Comparison of ENCODE assay signal across 8 cellular contexts in genomic region chr6:163711615-163712568, GRCh38.
DNase-seq lines count a peak whose midpoint lies in the region; ATAC-seq and TF ChIP-seq lines count a peak whose summit lies in the region.

No MANE protein-coding gene starts in this region.

- H3K9me3 ChIP-seq in MG63: no peaks in the 10 kb centered on the region

- no peaks in the 10 kb centered on the region for H3K36me3 Mint-ChIP-seq in dendritic cell treated with granulocyte-macrophage colony-stimulating factor and Interleukin-4, amounts not matched to agents 40 ng/mL and 50 ng/mL, for 4 days (ENCODE audit: low read depth)
- no peaks in the 10 kb centered on the region for H3K36me3 Mint-ChIP-seq in natural killer cell
- H3K36me3 Mint-ChIP-seq in activated CD4-positive, alpha-beta memory T cell treated with anti-CD3 and anti-CD28 coated beads, Interleukin-2, amount 10 ng/mL, durations not matched to agents 7 days and 5 days (ENCODE audit: low read depth): no peaks in the 10 kb centered on the region

- POLR2A ChIA-PET in activated CD4-positive, alpha-beta memory T cell treated with anti-CD3 and anti-CD28 coated beads, Interleukin-2, amount 10 ng/mL, durations not matched to agents 7 days and 5 days (lab: Charles Lee): no interaction called here

- no peaks in the 10 kb centered on the region for H3K36me3 ChIP-seq in MG63

- intact Hi-C loops in dendritic cell treated with granulocyte-macrophage colony-stimulating factor and Interleukin-4, amounts not matched to agents 40 ng/mL and 50 ng/mL, for 4 days (cut with micrococcal nuclease): loop anchor here (5.0 kb wide), 2 partner anchors 40 to 45 kb away; no protein-coding TSS in a partner anchor
- intact Hi-C loops in natural killer cell (cut with micrococcal nuclease): no loop called here

- H3K27me3 Mint-ChIP-seq in dendritic cell treated with granulocyte-macrophage colony-stimulating factor and Interleukin-4, amounts not matched to agents 40 ng/mL and 50 ng/mL, for 4 days: no peaks in the 10 kb centered on the region
- H3K27me3 Mint-ChIP-seq in natural killer cell (ENCODE audit: low read depth in 2 of 2): no peaks in the 10 kb centered on the region
- H3K27me3 Mint-ChIP-seq in activated CD4-positive, alpha-beta memory T cell treated with anti-CD3 and anti-CD28 coated beads, Interleukin-2, amount 10 ng/mL, durations not matched to agents 7 days and 5 days: peaks cover 2% of the 10 kb centered on the region

- CTCF ChIA-PET in activated CD4-positive, alpha-beta memory T cell treated with anti-CD3 and anti-CD28 coated beads, Interleukin-2, amount 10 ng/mL, durations not matched to agents 7 days and 5 days (lab: Charles Lee): no interaction called here

- TF ChIP-seq CTCF in natural killer cell (IDR thresholded peaks at IDR 0.05): no peak

- peak overlapping the region; percentile 37 for H3K4me3 Mint-ChIP-seq in dendritic cell treated with granulocyte-macrophage colony-stimulating factor and Interleukin-4, amounts not matched to agents 40 ng/mL and 50 ng/mL, for 4 days
- peak overlapping the region; percentile 37 for H3K4me3 Mint-ChIP-seq in natural killer cell
- H3K4me3 Mint-ChIP-seq in activated CD4-positive, alpha-beta memory T cell treated with anti-CD3 and anti-CD28 coated beads, Interleukin-2, amount 10 ng/mL, durations not matched to agents 7 days and 5 days: no peak overlapping the region

- H3K9me3 Mint-ChIP-seq in dendritic cell treated with granulocyte-macrophage colony-stimulating factor and Interleukin-4, amounts not matched to agents 40 ng/mL and 50 ng/mL, for 4 days: no peaks in the 10 kb centered on the region
- no peaks in the 10 kb centered on the region for H3K9me3 Mint-ChIP-seq in natural killer cell
- no peaks in the 10 kb centered on the region for H3K9me3 Mint-ChIP-seq in activated CD4-positive, alpha-beta memory T cell treated with anti-CD3 and anti-CD28 coated beads, Interleukin-2, amount 10 ng/mL, durations not matched to agents 7 days and 5 days

- H3K4me3 ChIP-seq in MG63: no peak overlapping the region

- peak; percentile 38 for ATAC-seq in GM21367 (IDR thresholded peaks at IDR 0.05; ENCODE audit: unreplicated experiment)
- peak; percentile 56 to 78 (median 58) for ATAC-seq in natural killer cell

- no peaks in the 10 kb centered on the region for H3K27me3 ChIP-seq in MG63

- peak overlapping the region; percentile 95 for H3K27ac Mint-ChIP-seq in dendritic cell treated with granulocyte-macrophage colony-stimulating factor and Interleukin-4, amounts not matched to agents 40 ng/mL and 50 ng/mL, for 4 days
- H3K27ac Mint-ChIP-seq in natural killer cell: peak overlapping the region in 1 of 2 donors; percentile 73
- no peak overlapping the region for H3K27ac Mint-ChIP-seq in activated CD4-positive, alpha-beta memory T cell treated with anti-CD3 and anti-CD28 coated beads, Interleukin-2, amount 10 ng/mL, durations not matched to agents 7 days and 5 days

- H3K4me1 Mint-ChIP-seq in dendritic cell treated with granulocyte-macrophage colony-stimulating factor and Interleukin-4, amounts not matched to agents 40 ng/mL and 50 ng/mL, for 4 days (ENCODE audit: low read depth): peaks cover 96% of the 10 kb centered on the region
- H3K4me1 Mint-ChIP-seq in natural killer cell: peaks cover 41 to 54% of the 10 kb centered on the region in 2 donors
- H3K4me1 Mint-ChIP-seq in activated CD4-positive, alpha-beta memory T cell treated with anti-CD3 and anti-CD28 coated beads, Interleukin-2, amount 10 ng/mL, durations not matched to agents 7 days and 5 days: peaks cover 3% of the 10 kb centered on the region

- DNase-seq in Ammon's horn (ENCODE audit: low spot score) (peak; percentile 84), MG63 (peak; percentile 23), natural killer cell (no peak), middle frontal gyrus (ENCODE audit: extremely low spot score, low spot score) (no peak), NCI-H187 (lab: John Stamatoyannopoulos, UW) (no peak)
- no peak for DNase-seq in activated CD4-positive, alpha-beta memory T cell treated with anti-CD3 and anti-CD28 coated beads, Interleukin-2, amount 10 ng/mL, durations not matched to agents 7 days and 5 days

Comparison
In these comparisons a context has a peak if more than half of its experiments do, and no peak if none do; other contexts are left out.
1. DNase-seq: peak in Ammon's horn (single experiment) and MG63 (single experiment); none in natural killer cell (single experiment), activated CD4-positive, alpha-beta memory T cell treated with anti-CD3 and anti-CD28 coated beads, Interleukin-2, amount 10 ng/mL, durations not matched to agents 7 days and 5 days (single experiment), middle frontal gyrus (single experiment) and NCI-H187 (0 of 2).